In genomic region chr20:25584905-25585704, GRCh38 we compare ENCODE assay signal across 8 cellular contexts. TPM values are rescaled to one million over a fixed set of nuclear protein-coding genes. Genes with fewer than 3 reads are reported as not detected.
DNase-seq lines count a peak whose midpoint lies in the region; ATAC-seq and TF ChIP-seq lines count a peak whose summit lies in the region.

Gene NINL, minus strand, starts transcription at chr20:25585531. Its CDS starts 58,944 bp downstream, at chr20:25526587.

- ATAC-seq in HG03066 (IDR thresholded peaks at IDR 0.05; ENCODE audit: low read depth, unreplicated experiment), result peak; percentile 58
- peak; percentile 34 to 73 (median 48) for ATAC-seq in psoas muscle

- TF ChIP-seq CTCF in GM10266 (IDR thresholded peaks at IDR 0.05; ENCODE audit: control insufficient read depth, insufficient read depth, low read depth, missing control alignments), result no peak
- no peak for TF ChIP-seq CTCF in right atrium auricular region (IDR thresholded peaks at IDR 0.05)
- TF ChIP-seq CTCF in psoas muscle (IDR thresholded peaks at IDR 0.05), result no peak

- H3K9ac ChIP-seq in adipocyte (ENCODE audit: low read length), result peak within 1 kb of the TSS; percentile 86

- H3K36me3 ChIP-seq in adipocyte (ENCODE audit: control insufficient read depth, insufficient read depth, low read length, severe bottlenecking) (no peaks in the 10 kb centered on the region), right atrium auricular region (no peaks in the 10 kb centered on the region), psoas muscle (ENCODE audit: insufficient read depth in 1 of 2, low read depth in 1 of 2) (no peaks in the 10 kb centered on the region)

- H3K4me1 ChIP-seq in adipocyte (ENCODE audit: control insufficient read depth, insufficient read depth, low read length) (peaks cover 7% of the 10 kb centered on the region), right atrium auricular region (peaks cover 0 to 10% of the 10 kb centered on the region in 2 donors), psoas muscle (no peaks in the 10 kb centered on the region)

- H3K9me3 ChIP-seq in adipocyte (ENCODE audit: control insufficient read depth, low read length), result no peaks in the 10 kb centered on the region
- no peaks in the 10 kb centered on the region for H3K9me3 ChIP-seq in right atrium auricular region
- H3K9me3 ChIP-seq in psoas muscle, result no peaks in the 10 kb centered on the region

- H3K4me3 ChIP-seq in adipocyte (ENCODE audit: low read length), result peak within 1 kb of the TSS; percentile 85
- H3K4me3 ChIP-seq in right atrium auricular region, result peak within 1 kb of the TSS; percentile 63 to 82
- H3K4me3 ChIP-seq in psoas muscle, result peak within 1 kb of the TSS; percentile 70

- intact Hi-C loops in psoas muscle (cut with DNase I), result no loop called here

- H3K27me3 ChIP-seq in adipocyte (replicated peaks; ENCODE audit: control insufficient read depth, insufficient read depth, low read length) (no peaks in the 10 kb centered on the region), right atrium auricular region (no peaks in the 10 kb centered on the region), psoas muscle (ENCODE audit: insufficient read depth in 3 of 3, low read length in 2 of 3) (peaks cover 0 to 40% (median 11%) of the 10 kb centered on the region in 3 donors)

- H3K27ac ChIP-seq in right atrium auricular region (peak within 1 kb of the TSS; percentile 50 to 66), psoas muscle (no peak within 1 kb of the TSS)

- WGBS in psoas muscle, 3 donors, result 1% methylated on average over 66 to 108 of the region's 108 CpGs

- DNase-seq in GM10266 (ENCODE audit: extremely low spot score), result peak; percentile 65
- DNase-seq in SHP77 treated with DMSO at 0.1 percent for 48 hours (lab: John Stamatoyannopoulos, UW), result peak; percentile 43
- DNase-seq in adipocyte (ENCODE audit: low read depth), result peak; percentile 83
- DNase-seq in right atrium auricular region (ENCODE audit: low spot score), result no peak
- DNase-seq in psoas muscle, result peak; percentile 65
- no peak for DNase-seq in KBM-7
- DNase-seq in AML-193 (lab: John Stamatoyannopoulos, UW), result no peak

- in situ Hi-C loops in KBM-7 (cut with MboI; ENCODE audit: low pct_unique_long_range_greater_than_20kb, low sequenced_read_pairs), result no loop called here

RNA-seq across cellular contexts. Expression of gene NINL, which starts in this region (rescaled TPM):
- total RNA-seq in right atrium auricular region (1 to 10 TPM; 3.7 to 4.8 TPM), psoas muscle (1 to 10 TPM in 1 of 4 donors, under 1 TPM in 3; 0.22 to 1.3 (median 0.48) TPM)
- polyA plus RNA-seq in psoas muscle, result under 1 TPM; 0.23 to 0.57 (median 0.36) TPM

Comparison
In these comparisons a context has a peak if more than half of its experiments do, and no peak if none do; other contexts are left out.
1. DNase-seq: peak in GM10266 (single experiment), SHP77 treated with DMSO at 0.1 percent for 48 hours (single experiment), adipocyte (single experiment) and psoas muscle (2 of 2); none in right atrium auricular region (single experiment), KBM-7 (single experiment) and AML-193 (0 of 2).
2. Peak in every context shown above with its lines, with median percentiles within 50 percentile points of each other: H3K4me3 ChIP-seq.